Comparison of ENCODE assay signal across 16 cellular contexts in the genomic region with DNA sequence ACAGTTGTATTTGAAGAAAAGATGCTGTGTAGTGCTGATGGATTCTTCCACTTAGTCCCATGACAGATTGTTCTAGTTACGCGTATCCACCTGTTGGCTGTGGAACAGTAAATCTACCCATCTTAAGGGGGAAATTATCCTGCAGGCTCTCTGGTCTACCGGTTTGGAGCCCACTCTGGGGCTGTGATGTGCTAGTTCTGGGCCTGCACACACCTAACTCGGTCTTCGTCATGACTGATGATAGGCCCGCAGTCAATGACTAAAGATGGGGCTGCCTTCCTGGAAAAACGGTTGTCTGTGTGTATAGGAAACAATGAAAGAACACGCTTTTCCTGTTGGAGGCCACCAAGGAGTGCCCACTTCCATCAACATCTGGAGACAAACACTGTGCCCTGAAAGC. TPM values are rescaled to one million over a fixed set of nuclear protein-coding genes. Genes with fewer than 3 reads are reported as not detected.
DNase-seq lines count a peak whose midpoint lies in the region; TF ChIP-seq lines count a peak whose summit lies in the region.
"Had no signal": no experiment of that assay in that cellular context is flagged by ENCODE, and none has a peak within 500 bp of the region (broad histone marks: within the 10 kb centered on the region; RNA-seq: fewer than 3 reads in every experiment).

No MANE protein-coding gene starts in this region.

- intact Hi-C loops in Calu3 (cut with micrococcal nuclease; ENCODE audit: unreplicated experiment) (no loop called here), posterior vena cava (cut with DNase I) (no loop called here)

- CTCF ChIA-PET in Calu3 (lab: Charles Lee) (no interaction called here), HEK293 (lab: Yijun Ruan, JAX) (interaction anchor here (0.5 kb wide), 1 partner anchor 63 kb away, joined by 3 read pairs; no protein-coding TSS in a partner anchor)

- H3K4me1 Mint-ChIP-seq in Calu3 (ENCODE audit: low read depth, unreplicated experiment) (no peaks in the 10 kb centered on the region), chondrocyte (ENCODE audit: low read depth) (no peaks in the 10 kb centered on the region)

- peaks cover 0 to 45% of the 10 kb centered on the region in 2 experiments; a peak in 1 of 3 replicates for H3K36me3 ChIP-seq in HEK293 (ENCODE audit: control insufficient read depth in 2 of 2, insufficient read depth in 1 of 2, low read length in 2 of 2)

- H3K36me3 Mint-ChIP-seq in Calu3 (ENCODE audit: insufficient read depth, unreplicated experiment) (peaks cover 12% of the 10 kb centered on the region), chondrocyte (ENCODE audit: low read depth) (peaks cover 7% of the 10 kb centered on the region)
- H3K36me3 Mint-ChIP-seq: CD8-positive, alpha-beta T cell had no signal

- H3K9me3 Mint-ChIP-seq in Calu3 (ENCODE audit: low read depth, unreplicated experiment) (no peaks in the 10 kb centered on the region), chondrocyte (ENCODE audit: low read depth) (no peaks in the 10 kb centered on the region)
- H3K9me3 Mint-ChIP-seq: CD8-positive, alpha-beta T cell had no signal

- DNase-seq in Calu3 (no peak), chondrocyte (ENCODE audit: low spot score) (peak; percentile 11), posterior vena cava (ENCODE audit: low spot score) (peak; percentile 32), substantia nigra (lab: John Stamatoyannopoulos, UW) (no peak), SKM-1 (lab: John Stamatoyannopoulos, UW; ENCODE audit: unreplicated experiment) (no peak), AG08396 (ENCODE audit: low spot score) (no peak), AG08395 (ENCODE audit: low spot score) (no peak)
- DNase-seq: ACHN; CD8-positive, alpha-beta T cell; DMS 273 treated with DMSO at 0.1 percent for 48 hours; DMS53; DND-41; EL had no signal

- no peak for TF ChIP-seq CTCF in Calu3 (IDR thresholded peaks at IDR 0.05; ENCODE audit: unreplicated experiment)
- no peak for TF ChIP-seq CTCF in HEK293 (tag by site-specific recombination; IDR thresholded peaks at IDR 0.05)
- no peak for TF ChIP-seq CTCF in chondrocyte (IDR thresholded peaks at IDR 0.05)

- TSS peak; percentile 27 for BruUV-seq in Calu3 (replicated peaks; lab: Mats Ljungman, UMichigan)

- H3K4me3 Mint-ChIP-seq in Calu3 (ENCODE audit: low read depth, unreplicated experiment) (no peak overlapping the region), chondrocyte (ENCODE audit: unreplicated experiment) (no peak overlapping the region)
- H3K4me3 Mint-ChIP-seq: CD8-positive, alpha-beta T cell had no signal

- no peaks in the 10 kb centered on the region for H3K27me3 Mint-ChIP-seq in Calu3 (ENCODE audit: unreplicated experiment)
- no peaks in the 10 kb centered on the region for H3K27me3 Mint-ChIP-seq in chondrocyte (ENCODE audit: low read depth)

- H3K27ac ChIP-seq in HEK293 (ENCODE audit: extremely low read depth, low read depth, low read length) (no peak overlapping the region), substantia nigra (ENCODE audit: low read depth, low read length, poor library complexity, severe bottlenecking) (no peak overlapping the region)
- H3K27ac ChIP-seq: BLaER1 had no signal

- H3K4me1 ChIP-seq in HEK293 (ENCODE audit: control insufficient read depth, insufficient read depth, low read length) = no peaks in the 10 kb centered on the region
- H3K4me1 ChIP-seq: HAP-1 had no signal

- H3K27ac Mint-ChIP-seq in Calu3 (ENCODE audit: unreplicated experiment) (no peak overlapping the region), chondrocyte (ENCODE audit: unreplicated experiment) (no peak overlapping the region)
- H3K27ac Mint-ChIP-seq: CD8-positive, alpha-beta T cell had no signal

- no peaks in the 10 kb centered on the region for H3K9me3 ChIP-seq in HEK293 (ENCODE audit: control insufficient read depth, insufficient read depth, low read depth, low read length)
- H3K9me3 ChIP-seq: HAP-1 had no signal

- POLR2A ChIA-PET in HEK293 (lab: Yijun Ruan, JAX) = no interaction called here

- no peak overlapping the region for H3K4me3 ChIP-seq in HEK293 (ENCODE audit: low read depth, low read length)
- H3K4me3 ChIP-seq: BLaER1, HAP-1 had no signal

TF ChIP-seq in HEK293, 187 proteins besides CTCF, POLR2A, EP300 and RAD21:
- TF ChIP-seq ZNF473 (tag by site-specific recombination; IDR thresholded peaks at IDR 0.05) (no peak), SCRT2 (tag by site-specific recombination; IDR thresholded peaks at IDR 0.05) (peak; percentile 38; the same call in 1 of the 2 replicates), ZNF544 (tag by site-specific recombination; IDR thresholded peaks at IDR 0.05) (no peak)

RNA-seq across cellular contexts. Expression of a gene that starts 6.2 kb away (rescaled TPM):
- total RNA-seq in Calu3 (2022) (20.3 and 23.0 TPM in 2 replicates), chondrocyte (19.6 to 26.3 TPM (median 22.5 TPM) in 3 replicates), posterior vena cava (10 to 100 TPM in 1 of 2 donors, 1 to 10 TPM in 1; 9.0 to 10.2 TPM)

RNA-seq across cellular contexts. Expression of a gene that starts 45.1 kb away (rescaled TPM):
- total RNA-seq in Calu3 (2022) (41.3 and 46.3 TPM in 2 replicates), chondrocyte (13.2 to 18.6 TPM (median 15.7 TPM) in 3 replicates), posterior vena cava (1 to 10 TPM; 4.2 to 5.9 TPM)
- total RNA-seq: CD8-positive, alpha-beta T cell had no signal

RNA-seq across cellular contexts. Expression of a gene that starts 45.4 kb away (rescaled TPM):
- total RNA-seq in Calu3 (2022) = 137 and 144 TPM in 2 replicates
- total RNA-seq in chondrocyte = 109 to 118 TPM (median 117 TPM) in 3 replicates
- total RNA-seq in posterior vena cava = 10 to 100 TPM; 63.4 to 68.9 TPM

Comparison
In these comparisons a context has a peak if more than half of its experiments do, and no peak if none do; other contexts are left out.
1. DNase-seq: peak in chondrocyte (single experiment) and posterior vena cava (single experiment); none in Calu3 (single experiment), substantia nigra (0 of 49), SKM-1 (single experiment), AG08396 (single experiment) and AG08395 (single experiment).